ENCODE assay signal across 22 cellular contexts in the genomic region with DNA sequence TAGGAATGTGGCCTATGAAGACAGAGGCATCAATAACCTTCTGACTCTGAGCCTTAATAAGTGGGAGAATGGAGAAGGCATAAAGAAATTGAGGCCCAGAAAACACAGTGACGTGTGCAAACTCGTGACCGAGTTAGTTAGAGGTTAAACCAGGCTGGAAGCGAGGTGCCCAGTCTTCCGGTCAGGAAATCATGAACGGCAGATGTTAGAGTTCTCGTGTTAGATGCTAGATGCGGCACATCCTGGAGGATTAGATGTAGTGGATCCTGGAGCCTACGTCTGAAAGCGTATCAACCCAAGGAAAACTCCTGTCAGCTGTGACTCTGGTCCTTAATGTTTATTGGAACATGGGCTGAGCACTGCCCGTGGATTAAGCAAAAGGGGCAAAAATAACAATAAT.
DNase-seq lines count a peak whose midpoint lies in the region; ATAC-seq and TF ChIP-seq lines count a peak whose summit lies in the region.
"Had no signal": no experiment of that assay in that cellular context is flagged by ENCODE, and none has a peak within 500 bp of the region (broad histone marks: within the 10 kb centered on the region; RNA-seq: fewer than 3 reads in every experiment).

No MANE protein-coding gene starts in this region.

- DNase-seq in cardiac septum (ENCODE audit: low spot score) (peak; percentile 51), heart left ventricle (no peak), dermis blood vessel endothelial cell (peak; percentile 7), lung (ENCODE audit: low spot score) (peak; percentile 14), DMS79 treated with DMSO at 0.1 percent for 48 hours (lab: John Stamatoyannopoulos, UW) (no peak)
- no peak for DNase-seq in activated CD4-positive, alpha-beta T cell treated with anti-CD3 and anti-CD28 coated beads, Interleukin-2, amount 50 U/mL, for 48 hours
- DNase-seq: AML-193; BE2C; Caco-2; CD8-positive, alpha-beta T cell; DMS153; EL; GDM1; GM23248; H7; HCEC 1CT had no signal

- H3K4me3 Mint-ChIP-seq in activated T-helper 17 cell treated with anti-CD3 and anti-CD28 coated beads, Interleukin-2, amount 50 U/mL, for 72 hours = no peak overlapping the region
- H3K4me3 Mint-ChIP-seq: CD8-positive, alpha-beta T cell had no signal

- no peaks in the 10 kb centered on the region for H3K36me3 Mint-ChIP-seq in activated T-helper 17 cell treated with anti-CD3 and anti-CD28 coated beads, Interleukin-2, amount 50 U/mL, for 72 hours (ENCODE audit: low read depth)
- H3K36me3 Mint-ChIP-seq: CD4-positive, CD25-positive, alpha-beta regulatory T cell; CD8-positive, alpha-beta T cell had no signal

- WGBS in heart left ventricle, 4 donors = 89 to 93% (median 92%) methylated on average over 11 of the region's 11 CpGs
- 91 to 93% methylated on average over 11 of the region's 11 CpGs for WGBS in lung, 2 donors

- TF ChIP-seq POLR2A in heart left ventricle (IDR thresholded peaks at IDR 0.05) = no peak

- H3K4me3 ChIP-seq in heart left ventricle = no peak overlapping the region
- no peak overlapping the region for H3K4me3 ChIP-seq in lung
- H3K4me3 ChIP-seq: GM12878, GM23248 had no signal

- H3K4me1 ChIP-seq in heart left ventricle = peaks cover 0 to 9% (median 0%) of the 10 kb centered on the region in 12 donors
- H3K4me1 ChIP-seq in lung (ENCODE audit: control insufficient read depth in 2 of 2, insufficient read depth in 2 of 2, low read length in 2 of 2) = no peaks in the 10 kb centered on the region
- H3K4me1 ChIP-seq: Caco-2 had no signal

- H3K27me3 ChIP-seq in heart left ventricle (peaks cover 0 to 7% (median 0%) of the 10 kb centered on the region in 9 donors), lung (ENCODE audit: control insufficient read depth, insufficient read depth) (no peaks in the 10 kb centered on the region)
- H3K27me3 ChIP-seq: BE2C had no signal

- ATAC-seq in heart left ventricle = no peak
- ATAC-seq in activated T-helper 17 cell treated with anti-CD3 and anti-CD28 coated beads, Interleukin-2, amount 50 U/mL, for 72 hours (replicated peaks) = no peak
- ATAC-seq in lung (ENCODE audit: insufficient read depth, low FRiP score) = no peak
- no peak for ATAC-seq in GM21447 (IDR thresholded peaks at IDR 0.05; ENCODE audit: unreplicated experiment)
- ATAC-seq: CD8-positive, alpha-beta T cell; GM12878 had no signal

- H3K27me3 Mint-ChIP-seq in activated T-helper 17 cell treated with anti-CD3 and anti-CD28 coated beads, Interleukin-2, amount 50 U/mL, for 72 hours = peaks cover 35% of the 10 kb centered on the region

- H3K36me3 ChIP-seq in heart left ventricle (no peaks in the 10 kb centered on the region), lung (ENCODE audit: control insufficient read depth in 2 of 2, insufficient read depth in 2 of 2, low read length in 2 of 2) (no peaks in the 10 kb centered on the region)
- H3K36me3 ChIP-seq: BE2C had no signal

- H3K27ac Mint-ChIP-seq in activated T-helper 17 cell treated with anti-CD3 and anti-CD28 coated beads, Interleukin-2, amount 50 U/mL, for 72 hours = peak overlapping the region; percentile 37
- H3K27ac Mint-ChIP-seq: CD4-positive, CD25-positive, alpha-beta regulatory T cell; CD8-positive, alpha-beta T cell had no signal

- H3K4me1 Mint-ChIP-seq in activated T-helper 17 cell treated with anti-CD3 and anti-CD28 coated beads, Interleukin-2, amount 50 U/mL, for 72 hours = peaks cover 7% of the 10 kb centered on the region

- no peaks in the 10 kb centered on the region for H3K9me3 ChIP-seq in heart left ventricle
- H3K9me3 ChIP-seq in lung (ENCODE audit: control insufficient read depth in 2 of 2, insufficient read depth in 1 of 2, low read length in 1 of 2) = no peaks in the 10 kb centered on the region
- H3K9me3 ChIP-seq: BE2C, Caco-2 had no signal

- H3K9me3 Mint-ChIP-seq in activated T-helper 17 cell treated with anti-CD3 and anti-CD28 coated beads, Interleukin-2, amount 50 U/mL, for 72 hours = no peaks in the 10 kb centered on the region
- H3K9me3 Mint-ChIP-seq: CD8-positive, alpha-beta T cell had no signal

- intact Hi-C loops in cardiac septum (cut with DNase I) = no loop called here
- intact Hi-C loops in heart left ventricle (cut with DNase I) = no loop called here

- TF ChIP-seq CTCF in heart left ventricle (IDR thresholded peaks at IDR 0.05) (no peak), lung (IDR thresholded peaks at IDR 0.05; ENCODE audit: control extremely low read depth, extremely low read depth) (no peak)

- H3K27ac ChIP-seq in heart left ventricle (no peak overlapping the region), lung (ENCODE audit: low read depth in 1 of 2, low read length in 1 of 2) (no peak overlapping the region)
- H3K27ac ChIP-seq: 22Rv1, C4-2B, GM23248 had no signal

Comparison
In these comparisons a context has a peak if more than half of its experiments do, and no peak if none do; other contexts are left out.
1. DNase-seq: peak in cardiac septum (single experiment), dermis blood vessel endothelial cell (single experiment) and lung (single experiment); none in heart left ventricle (0 of 5), activated CD4-positive, alpha-beta T cell treated with anti-CD3 and anti-CD28 coated beads, Interleukin-2, amount 50 U/mL, for 48 hours (0 of 2) and DMS79 treated with DMSO at 0.1 percent for 48 hours (single experiment).